11 cellular contexts compared by ENCODE assay signal in the genomic region with DNA sequence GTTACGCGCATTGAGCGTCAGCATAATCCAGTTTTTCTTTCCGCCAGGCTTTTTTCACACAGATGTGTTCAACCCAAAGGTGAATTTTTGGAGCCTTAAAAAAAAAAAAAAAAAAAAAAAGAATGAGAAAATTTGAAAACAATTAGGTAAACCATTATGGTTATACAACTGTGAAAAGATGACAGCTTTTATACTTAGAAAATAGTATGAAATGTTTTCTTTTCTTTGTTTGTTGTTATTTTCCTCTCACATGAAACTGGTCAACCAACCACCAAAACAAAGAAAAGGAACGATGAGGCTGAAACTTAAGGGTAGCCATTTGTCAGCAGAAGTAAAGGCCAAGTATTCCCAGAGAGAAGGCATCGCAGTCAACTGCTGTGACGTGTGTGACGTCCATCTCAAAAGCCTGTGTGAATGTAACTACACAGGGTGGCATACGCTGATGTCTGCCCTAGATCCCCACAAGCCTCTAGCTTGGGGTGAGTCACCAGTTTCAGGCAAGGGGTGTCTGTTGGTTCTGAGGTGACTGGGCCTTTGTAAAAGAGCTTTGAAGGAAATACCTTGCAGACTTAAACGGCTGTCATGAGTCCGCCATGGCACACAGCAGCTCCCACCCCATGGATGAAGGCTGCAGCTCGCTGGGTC.
DNase-seq lines count a peak whose midpoint lies in the region; ATAC-seq and TF ChIP-seq lines count a peak whose summit lies in the region.
"Had no signal": no experiment of that assay in that cellular context is flagged by ENCODE, and none has a peak within 500 bp of the region (broad histone marks: within the 10 kb centered on the region; RNA-seq: fewer than 3 reads in every experiment).

No MANE protein-coding gene starts in this region.

- WGBS in gastroesophageal sphincter (ENCODE audit: low coverage in 1 of 2), 2 donors: 75 to 77% methylated on average over 8 to 11 of the region's 12 CpGs

- TF ChIP-seq CTCF in RWPE1 (conservative IDR thresholded peaks at IDR 0.05; ENCODE audit: low read depth): no peak
- TF ChIP-seq CTCF in gastroesophageal sphincter (IDR thresholded peaks at IDR 0.05): no peak

- peak; percentile 57 for ATAC-seq in activated CD8-positive, alpha-beta memory T cell treated with anti-CD3 and anti-CD28 coated beads, Interleukin-2, amount 10 ng/mL, durations not matched to agents 7 days and 5 days
- ATAC-seq in gastroesophageal sphincter: no peak

- no peaks in the 10 kb centered on the region for H3K9me3 Mint-ChIP-seq in activated CD8-positive, alpha-beta memory T cell treated with anti-CD3 and anti-CD28 coated beads, Interleukin-2, amount 10 ng/mL, durations not matched to agents 7 days and 5 days (ENCODE audit: low read depth)

- H3K4me3 ChIP-seq in gastroesophageal sphincter: no peak overlapping the region
- H3K4me3 ChIP-seq in H7 (ENCODE audit: insufficient read depth, low read depth, low read length): no peak overlapping the region
- H3K4me3 ChIP-seq: tibial artery had no signal

- H3K27me3 ChIP-seq in gastroesophageal sphincter (no peaks in the 10 kb centered on the region), H7 (ENCODE audit: control insufficient read depth, insufficient read depth, low read length) (no peaks in the 10 kb centered on the region)
- H3K27me3 ChIP-seq: tibial artery had no signal

- no peak overlapping the region for H3K4me3 Mint-ChIP-seq in activated CD8-positive, alpha-beta memory T cell treated with anti-CD3 and anti-CD28 coated beads, Interleukin-2, amount 10 ng/mL, durations not matched to agents 7 days and 5 days

- DNase-seq in activated CD8-positive, alpha-beta memory T cell treated with anti-CD3 and anti-CD28 coated beads, Interleukin-2, amount 10 ng/mL, durations not matched to agents 7 days and 5 days: peak; percentile 44
- DNase-seq in activated CD8-positive, alpha-beta memory T cell treated with anti-CD3 and anti-CD28 coated beads, Interleukin-2, amount 50 U/mL, for 4 hours: no peak
- DNase-seq in RWPE1 (ENCODE audit: low spot score): no peak
- peak; percentile 36 for DNase-seq in stimulated activated CD8-positive, alpha-beta memory T cell treated with anti-CD3 and anti-CD28 coated beads, Interleukin-4, amount 100 ng/mL, for 48 hours
- DNase-seq in mucosa of gallbladder (ENCODE audit: low spot score): no peak
- no peak for DNase-seq in NCI-H774 (lab: John Stamatoyannopoulos, UW)
- no peak for DNase-seq in H7
- DNase-seq: KG1, NCI-H2107, tibial artery had no signal

- H3K27me3 Mint-ChIP-seq in activated CD8-positive, alpha-beta memory T cell treated with anti-CD3 and anti-CD28 coated beads, Interleukin-2, amount 10 ng/mL, durations not matched to agents 7 days and 5 days: no peaks in the 10 kb centered on the region

- H3K36me3 Mint-ChIP-seq in activated CD8-positive, alpha-beta memory T cell treated with anti-CD3 and anti-CD28 coated beads, Interleukin-2, amount 10 ng/mL, durations not matched to agents 7 days and 5 days: no peaks in the 10 kb centered on the region

- CTCF ChIA-PET in activated CD8-positive, alpha-beta memory T cell treated with anti-CD3 and anti-CD28 coated beads, Interleukin-2, amount 10 ng/mL, durations not matched to agents 7 days and 5 days (lab: Charles Lee): no interaction called here
- CTCF ChIA-PET in RWPE1 (lab: Yijun Ruan, JAX): no interaction called here

- no peaks in the 10 kb centered on the region for H3K9me3 ChIP-seq in gastroesophageal sphincter
- H3K9me3 ChIP-seq: tibial artery had no signal

- H3K4me1 Mint-ChIP-seq in activated CD8-positive, alpha-beta memory T cell treated with anti-CD3 and anti-CD28 coated beads, Interleukin-2, amount 10 ng/mL, durations not matched to agents 7 days and 5 days: peaks cover 4% of the 10 kb centered on the region

- no peak for TF ChIP-seq EP300 in gastroesophageal sphincter (IDR thresholded peaks at IDR 0.05)

- peaks cover 0 to 38% (median 16%) of the 10 kb centered on the region in 3 donors for H3K4me1 ChIP-seq in gastroesophageal sphincter

- H3K27ac ChIP-seq in RWPE1 (peak overlapping the region; percentile 15), gastroesophageal sphincter (peak overlapping the region in 3 of 4 donors; percentile 74 to 77 (median 75))

- H3K36me3 ChIP-seq in gastroesophageal sphincter: no peaks in the 10 kb centered on the region
- no peaks in the 10 kb centered on the region for H3K36me3 ChIP-seq in H7 (replicated peaks; ENCODE audit: control insufficient read depth, insufficient read depth, low read length)
- H3K36me3 ChIP-seq: tibial artery had no signal

- POLR2A ChIA-PET in RWPE1 (lab: Yijun Ruan, JAX; ENCODE audit: low non-redundant PET): interaction anchor here (0.6 kb wide), 1 partner anchor 17 kb away, joined by 5 read pairs; no protein-coding TSS in a partner anchor

- H3K27ac Mint-ChIP-seq in activated CD8-positive, alpha-beta memory T cell treated with anti-CD3 and anti-CD28 coated beads, Interleukin-2, amount 10 ng/mL, durations not matched to agents 7 days and 5 days: no peak overlapping the region

- TF ChIP-seq POLR2A in gastroesophageal sphincter (IDR thresholded peaks at IDR 0.05): no peak

Comparison
In these comparisons a context has a peak if more than half of its experiments do, and no peak if none do; other contexts are left out.
1. DNase-seq: peak in activated CD8-positive, alpha-beta memory T cell treated with anti-CD3 and anti-CD28 coated beads, Interleukin-2, amount 10 ng/mL, durations not matched to agents 7 days and 5 days (single experiment) and stimulated activated CD8-positive, alpha-beta memory T cell treated with anti-CD3 and anti-CD28 coated beads, Interleukin-4, amount 100 ng/mL, for 48 hours (single experiment); none in activated CD8-positive, alpha-beta memory T cell treated with anti-CD3 and anti-CD28 coated beads, Interleukin-2, amount 50 U/mL, for 4 hours (single experiment), RWPE1 (single experiment), mucosa of gallbladder (single experiment), NCI-H774 (single experiment) and H7 (single experiment).